Comparison of ENCODE assay signal across 1 cellular context in the genomic region with DNA sequence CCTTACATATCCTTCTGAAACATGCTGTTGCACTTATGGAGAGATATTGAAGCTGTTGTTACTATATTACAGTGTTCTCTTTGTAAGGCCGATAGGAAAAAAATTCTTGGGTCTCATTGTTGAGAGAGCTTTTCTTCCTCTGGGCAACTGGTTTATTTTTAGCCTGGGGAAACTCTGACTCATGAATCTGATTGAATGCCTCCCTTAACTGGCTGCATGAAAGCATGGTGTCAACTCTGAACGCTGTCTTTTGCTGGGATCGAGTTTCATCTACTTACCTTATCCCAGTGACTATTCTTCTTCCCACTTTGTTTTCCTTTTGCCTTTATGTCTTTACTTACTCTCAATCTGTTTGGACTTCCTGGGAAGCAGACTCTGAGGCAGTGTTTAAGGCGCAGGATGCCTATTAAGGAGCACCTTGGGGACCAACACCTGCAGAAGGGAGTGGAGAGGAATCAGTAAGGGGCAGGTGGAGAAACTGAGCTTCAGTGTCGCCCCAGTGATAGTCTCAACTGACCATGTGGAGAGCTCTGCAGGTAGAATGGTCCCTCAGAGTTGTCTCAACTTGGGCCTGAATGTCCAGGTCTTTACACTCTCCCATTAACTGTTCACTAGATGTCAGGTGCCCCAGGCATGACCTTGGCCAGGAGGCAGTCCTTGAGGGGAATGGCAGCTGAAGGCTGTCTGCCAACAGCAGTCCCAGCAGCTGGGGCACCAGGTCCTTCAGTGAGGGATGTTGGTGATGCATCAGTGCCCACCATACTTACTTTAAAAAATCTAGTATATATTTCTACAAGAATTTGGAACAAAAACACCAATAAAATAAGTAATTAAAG.
TF ChIP-seq lines count a peak whose summit lies in the region.

No MANE protein-coding gene starts in this region.

TF ChIP-seq in HCT116, 20 proteins besides CTCF, POLR2A, EP300 and RAD21 (continued from another document):
- TF ChIP-seq SP1 (IDR thresholded peaks at IDR 0.05; ENCODE audit: low read depth) (peak; percentile 78), TCF7L2 (IDR thresholded peaks at IDR 0.05; ENCODE audit: borderline replicate concordance, extremely low read depth, insufficient read depth, insufficient read length) (peak; percentile 66), FOSL1 (IDR thresholded peaks at IDR 0.05; ENCODE audit: low read depth) (peak; percentile 87), SRF (IDR thresholded peaks at IDR 0.05; ENCODE audit: low read depth) (peak; percentile 67; the same call in 1 of the 2 replicates)
